In the genomic region with DNA sequence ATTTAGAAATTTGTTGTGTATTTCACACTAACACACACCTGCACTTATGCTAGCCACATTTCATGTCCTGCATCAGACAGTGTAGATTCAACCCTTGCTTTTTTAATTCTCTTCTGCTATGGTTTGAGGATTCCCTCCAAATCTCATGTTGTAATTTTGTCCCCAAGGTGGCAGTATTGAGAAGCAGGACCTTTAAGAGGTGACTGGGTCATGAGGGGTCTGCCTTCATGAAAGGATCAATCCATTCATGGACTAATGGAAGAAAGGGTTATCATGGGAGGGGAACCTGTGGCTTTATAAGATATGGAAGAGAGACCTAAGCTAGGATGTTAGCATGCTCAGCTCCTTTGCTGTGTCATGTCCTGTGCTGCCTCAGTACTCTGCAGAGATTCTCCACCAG, we compare ENCODE assay signal across 9 cellular contexts.
DNase-seq lines count a peak whose midpoint lies in the region; ATAC-seq and TF ChIP-seq lines count a peak whose summit lies in the region.
"Had no signal": no experiment of that assay in that cellular context is flagged by ENCODE, and none has a peak within 500 bp of the region (broad histone marks: within the 10 kb centered on the region; RNA-seq: fewer than 3 reads in every experiment).

No MANE protein-coding gene starts in this region.

- H3K4me3 Mint-ChIP-seq in stimulated activated memory B cell treated with anti-CD40 and anti-IgM and Interleukin-4, amounts not matched to agents 10 μg/mL and 1 μg/mL and 100 μg/mL, for 72 hours = no peak overlapping the region
- H3K4me3 Mint-ChIP-seq: effector memory CD8-positive, alpha-beta T cell had no signal

- no peak for ATAC-seq in body of pancreas
- ATAC-seq in lung (ENCODE audit: insufficient read depth, low FRiP score) = no peak
- ATAC-seq in stimulated activated memory B cell treated with anti-CD40 and anti-IgM and Interleukin-4, amounts not matched to agents 10 μg/mL and 1 μg/mL and 100 μg/mL, for 72 hours = no peak
- ATAC-seq in GM18502 (IDR thresholded peaks at IDR 0.05; ENCODE audit: poor library complexity, unreplicated experiment) = no peak
- ATAC-seq: effector memory CD8-positive, alpha-beta T cell had no signal

- H3K36me3 ChIP-seq in body of pancreas (replicated peaks in 1 of 2; ENCODE audit: insufficient read depth in 1 of 2, low read depth in 2 of 2) (no peaks in the 10 kb centered on the region), lung (ENCODE audit: control insufficient read depth in 2 of 2, insufficient read depth in 2 of 2, low read length in 2 of 2) (peaks cover 0 to 2% of the 10 kb centered on the region in 2 donors)

- TF ChIP-seq CTCF in body of pancreas (IDR thresholded peaks at IDR 0.05) (peak; percentile 20 to 53 (median 38)), lung (IDR thresholded peaks at IDR 0.05; ENCODE audit: control extremely low read depth, extremely low read depth) (peak; percentile 10), GM10248 (IDR thresholded peaks at IDR 0.05; ENCODE audit: control extremely low read depth, extremely low read depth, low read depth, missing control alignments) (no peak)

- H3K4me3 ChIP-seq in body of pancreas (no peak overlapping the region), lung (no peak overlapping the region)

- H3K27ac ChIP-seq in body of pancreas (no peak overlapping the region), lung (ENCODE audit: low read depth in 1 of 2, low read length in 1 of 2) (no peak overlapping the region)

- no peaks in the 10 kb centered on the region for H3K36me3 Mint-ChIP-seq in stimulated activated memory B cell treated with anti-CD40 and anti-IgM and Interleukin-4, amounts not matched to agents 10 μg/mL and 1 μg/mL and 100 μg/mL, for 72 hours

- H3K9me3 ChIP-seq in body of pancreas (no peaks in the 10 kb centered on the region), lung (ENCODE audit: control insufficient read depth in 2 of 2, insufficient read depth in 1 of 2, low read length in 1 of 2) (peaks cover 0 to 2% of the 10 kb centered on the region in 2 donors)

- H3K4me1 Mint-ChIP-seq in stimulated activated memory B cell treated with anti-CD40 and anti-IgM and Interleukin-4, amounts not matched to agents 10 μg/mL and 1 μg/mL and 100 μg/mL, for 72 hours = no peaks in the 10 kb centered on the region

- CTCF ChIA-PET in GM10248 (lab: Yijun Ruan, JAX) = interaction anchor here (1.0 kb wide), 1 partner anchor 21 kb away, joined by 3 read pairs; no protein-coding TSS in a partner anchor

- no peak overlapping the region for H3K27ac Mint-ChIP-seq in stimulated activated memory B cell treated with anti-CD40 and anti-IgM and Interleukin-4, amounts not matched to agents 10 μg/mL and 1 μg/mL and 100 μg/mL, for 72 hours
- H3K27ac Mint-ChIP-seq: effector memory CD8-positive, alpha-beta T cell had no signal

- H3K27me3 ChIP-seq in body of pancreas (no peaks in the 10 kb centered on the region), lung (ENCODE audit: control insufficient read depth, insufficient read depth) (no peaks in the 10 kb centered on the region)

- no peaks in the 10 kb centered on the region for H3K4me1 ChIP-seq in body of pancreas
- H3K4me1 ChIP-seq in lung (ENCODE audit: control insufficient read depth in 2 of 2, insufficient read depth in 2 of 2, low read length in 2 of 2) = no peaks in the 10 kb centered on the region

- peaks cover 3% of the 10 kb centered on the region for H3K9me3 Mint-ChIP-seq in stimulated activated memory B cell treated with anti-CD40 and anti-IgM and Interleukin-4, amounts not matched to agents 10 μg/mL and 1 μg/mL and 100 μg/mL, for 72 hours

- POLR2A ChIA-PET in GM10248 (lab: Yijun Ruan, JAX) = no interaction called here

- TF ChIP-seq POLR2A in body of pancreas (IDR thresholded peaks at IDR 0.05) = no peak

- no peaks in the 10 kb centered on the region for H3K27me3 Mint-ChIP-seq in stimulated activated memory B cell treated with anti-CD40 and anti-IgM and Interleukin-4, amounts not matched to agents 10 μg/mL and 1 μg/mL and 100 μg/mL, for 72 hours
- H3K27me3 Mint-ChIP-seq: effector memory CD8-positive, alpha-beta T cell had no signal

- intact Hi-C loops in body of pancreas (cut with DNase I) = no loop called here

- DNase-seq in COLO829 (ENCODE audit: low spot score) (peak; percentile 1), Kasumi-1 (lab: John Stamatoyannopoulos, UW) (peak; percentile 1 to 30), body of pancreas (peak in 1 of 4 donors; percentile 8), lung (ENCODE audit: low spot score) (no peak), GM10248 (ENCODE audit: extremely low spot score) (no peak), AG08396 (ENCODE audit: low spot score) (no peak)
- DNase-seq: effector memory CD8-positive, alpha-beta T cell had no signal

Comparison
In these comparisons a context has a peak if more than half of its experiments do, and no peak if none do; other contexts are left out.
1. DNase-seq: peak in COLO829 (single experiment) and Kasumi-1 (2 of 2); none in lung (single experiment), GM10248 (single experiment) and AG08396 (single experiment).